In genomic region chr17:32265192-32265895, GRCh38 we compare ENCODE assay signal across 8 cellular contexts. TPM values are rescaled to one million over a fixed set of nuclear protein-coding genes. Genes with fewer than 3 reads are reported as not detected.
DNase-seq lines count a peak whose midpoint lies in the region; ATAC-seq and TF ChIP-seq lines count a peak whose summit lies in the region.

RHBDL3 (plus strand) TSS chr17:32265832; CDS start chr17:32266190, 358 bp downstream.

- peak within 1 kb of the TSS; percentile 65 for H3K4me3 Mint-ChIP-seq in activated naive CD8-positive, alpha-beta T cell treated with anti-CD3 and anti-CD28 coated beads for 36 hours

- intact Hi-C loops in right cardiac atrium (cut with DNase I) = no loop called here

- H3K36me3 Mint-ChIP-seq in activated naive CD8-positive, alpha-beta T cell treated with anti-CD3 and anti-CD28 coated beads for 36 hours = no peaks in the 10 kb centered on the region

- no peak for TF ChIP-seq CTCF in AG10803 (conservative IDR thresholded peaks at IDR 0.05; ENCODE audit: low read length)

- peaks cover 9% of the 10 kb centered on the region for H3K4me1 Mint-ChIP-seq in activated naive CD8-positive, alpha-beta T cell treated with anti-CD3 and anti-CD28 coated beads for 36 hours

- peaks cover 54% of the 10 kb centered on the region for H3K27me3 ChIP-seq in H7 (ENCODE audit: control insufficient read depth, insufficient read depth, low read length)
- H3K27me3 ChIP-seq in right cardiac atrium (ENCODE audit: control insufficient read depth, insufficient read depth) = no peaks in the 10 kb centered on the region
- peaks cover 36 to 60% (median 50%) of the 10 kb centered on the region in 3 donors for H3K27me3 ChIP-seq in skeletal muscle tissue (ENCODE audit: control insufficient read depth in 3 of 3, insufficient read depth in 3 of 3, low read length in 3 of 3)

- peak within 1 kb of the TSS; percentile 50 to 69 (median 51) for H3K9ac ChIP-seq in skeletal muscle tissue (ENCODE audit: low read depth in 1 of 3, low read length in 3 of 3)

- H3K4me3 ChIP-seq in AG10803 (ENCODE audit: low read length) = peak within 1 kb of the TSS; percentile 38
- H3K4me3 ChIP-seq in H7 (ENCODE audit: insufficient read depth, low read depth, low read length) = peak within 1 kb of the TSS; percentile 75
- peak within 1 kb of the TSS; percentile 42 for H3K4me3 ChIP-seq in right cardiac atrium (ENCODE audit: low read length)
- peak within 1 kb of the TSS; percentile 43 to 69 (median 64) for H3K4me3 ChIP-seq in skeletal muscle tissue (ENCODE audit: low read length in 3 of 3)

- H3K4me1 ChIP-seq in right cardiac atrium (ENCODE audit: control insufficient read depth, insufficient read depth, low read length) (no peaks in the 10 kb centered on the region), skeletal muscle tissue (ENCODE audit: control insufficient read depth in 3 of 3, insufficient read depth in 3 of 3, low read length in 3 of 3) (peaks cover 15 to 19% (median 19%) of the 10 kb centered on the region in 3 donors)

- H3K36me3 ChIP-seq in H7 (replicated peaks; ENCODE audit: control insufficient read depth, insufficient read depth, low read length) (no peaks in the 10 kb centered on the region), skeletal muscle tissue (ENCODE audit: control insufficient read depth in 3 of 3, insufficient read depth in 3 of 3, low read length in 3 of 3) (no peaks in the 10 kb centered on the region)

- WGBS in right cardiac atrium = 2% methylated on average over 63 of the region's 63 CpGs

- H3K9me3 ChIP-seq in right cardiac atrium (ENCODE audit: control insufficient read depth, low read length) = no peaks in the 10 kb centered on the region
- H3K9me3 ChIP-seq in skeletal muscle tissue (ENCODE audit: control insufficient read depth in 3 of 3, low read length in 3 of 3) = no peaks in the 10 kb centered on the region

- H3K27ac ChIP-seq in right cardiac atrium (ENCODE audit: low read length) (no peak within 1 kb of the TSS), skeletal muscle tissue (ENCODE audit: low read depth, low read length) (no peak within 1 kb of the TSS)

- H3K27me3 Mint-ChIP-seq in activated naive CD8-positive, alpha-beta T cell treated with anti-CD3 and anti-CD28 coated beads for 36 hours = peaks cover 76% of the 10 kb centered on the region

- H3K27ac Mint-ChIP-seq in activated naive CD8-positive, alpha-beta T cell treated with anti-CD3 and anti-CD28 coated beads for 36 hours = no peak within 1 kb of the TSS

- ATAC-seq in right cardiac atrium = peak; percentile 46 to 68
- no peak for ATAC-seq in GM19328 (IDR thresholded peaks at IDR 0.05; ENCODE audit: unreplicated experiment)
- ATAC-seq in HG02610 (IDR thresholded peaks at IDR 0.05; ENCODE audit: unreplicated experiment) = no peak
- no peak for ATAC-seq in GM21737 (IDR thresholded peaks at IDR 0.05; ENCODE audit: unreplicated experiment)

- DNase-seq in AG10803 (ENCODE audit: low read depth) (no peak), H7 (peak; percentile 88), right cardiac atrium (peak; percentile 47 to 85 (median 84))
- DNase-seq in activated naive CD8-positive, alpha-beta T cell treated with anti-CD3 and anti-CD28 coated beads for 36 hours = no peak

- no peaks in the 10 kb centered on the region for H3K9me3 Mint-ChIP-seq in activated naive CD8-positive, alpha-beta T cell treated with anti-CD3 and anti-CD28 coated beads for 36 hours

RNA-seq across cellular contexts. Expression of gene RHBDL3, which starts in this region (rescaled TPM):
- total RNA-seq in H7 (2014; rRNA removed; shearing (Covaris generic)) = 5.8 and 8.5 TPM in 2 replicates
- under 1 TPM in 1 of 2 experiments, not detected in 1; 0.06 TPM for total RNA-seq in activated naive CD8-positive, alpha-beta T cell treated with anti-CD3 and anti-CD28 coated beads for 36 hours
- total RNA-seq in right cardiac atrium (10 to 100 TPM; 19.6 to 51.1 (median 38.3) TPM), skeletal muscle tissue (1.0 TPM)
- 40.0 TPM for polyA plus RNA-seq in right cardiac atrium

Comparison
In these comparisons a context has a peak if more than half of its experiments do, and no peak if none do; other contexts are left out.
1. DNase-seq: peak in H7 (single experiment) and right cardiac atrium (3 of 3); none in AG10803 (single experiment) and activated naive CD8-positive, alpha-beta T cell treated with anti-CD3 and anti-CD28 coated beads for 36 hours (single experiment).
2. ATAC-seq: peak in right cardiac atrium (2 of 2); none in GM19328 (single experiment), HG02610 (single experiment) and GM21737 (single experiment).
3. Peak in every context shown above with its lines, with median percentiles within 50 percentile points of each other: H3K4me3 ChIP-seq.